Comparison of ENCODE assay signal across 1 cellular context in the genomic region with DNA sequence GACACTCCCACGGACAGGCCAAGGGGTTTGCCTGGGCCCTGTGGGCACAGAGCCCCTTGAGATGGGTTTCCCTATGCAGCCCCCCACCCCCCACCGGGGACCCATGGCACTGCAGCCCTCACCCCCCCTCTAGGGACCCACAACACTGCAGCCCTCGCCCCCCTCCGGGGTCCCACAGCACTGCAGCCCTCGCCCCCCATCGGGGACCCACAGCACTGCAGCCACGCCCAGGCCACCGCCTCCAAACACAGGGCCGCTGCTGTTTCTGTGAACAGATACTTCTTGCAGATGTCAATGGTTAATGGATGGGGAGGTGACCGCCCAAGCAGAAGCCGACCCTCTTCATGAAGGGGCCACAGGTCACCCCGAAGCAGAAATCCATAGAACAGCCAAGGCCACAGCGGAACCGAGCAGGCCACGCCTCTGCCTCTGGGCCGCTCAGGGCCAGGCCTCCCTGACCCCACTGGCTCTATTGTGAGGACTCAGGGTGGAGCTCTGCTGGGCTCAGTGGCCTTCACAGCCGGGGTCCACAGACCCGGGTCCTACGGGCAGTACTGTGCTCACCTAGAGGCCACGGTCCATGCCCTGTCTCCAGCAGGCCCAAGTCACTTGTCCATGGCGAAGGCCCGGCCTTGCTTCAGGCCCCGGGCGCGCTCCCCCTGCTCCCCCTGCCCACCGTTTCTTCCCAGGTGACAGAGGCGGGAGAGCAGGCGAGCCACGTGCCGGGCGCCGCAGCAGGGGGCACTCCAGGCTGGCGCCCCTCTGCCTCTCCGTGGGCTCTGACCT.
TF ChIP-seq lines count a peak whose summit lies in the region.

No MANE protein-coding gene starts in this region.

TF ChIP-seq in HCT116, 20 proteins besides CTCF, POLR2A, EP300 and RAD21 (continued from another document):
- TF ChIP-seq ELF1 (IDR thresholded peaks at IDR 0.05; ENCODE audit: borderline replicate concordance, low read depth) (no peak), YY1 (IDR thresholded peaks at IDR 0.05; ENCODE audit: extremely low read depth, insufficient replicate concordance, low read depth, low read length) (no peak), ZFX (IDR thresholded peaks at IDR 0.05) (no peak), CBX3 (IDR thresholded peaks at IDR 0.05; ENCODE audit: low read depth) (no peak), TCF7L2 (IDR thresholded peaks at IDR 0.05; ENCODE audit: borderline replicate concordance, extremely low read depth, insufficient read depth, insufficient read length) (no peak)
- TF ChIP-seq, protein P1, sequence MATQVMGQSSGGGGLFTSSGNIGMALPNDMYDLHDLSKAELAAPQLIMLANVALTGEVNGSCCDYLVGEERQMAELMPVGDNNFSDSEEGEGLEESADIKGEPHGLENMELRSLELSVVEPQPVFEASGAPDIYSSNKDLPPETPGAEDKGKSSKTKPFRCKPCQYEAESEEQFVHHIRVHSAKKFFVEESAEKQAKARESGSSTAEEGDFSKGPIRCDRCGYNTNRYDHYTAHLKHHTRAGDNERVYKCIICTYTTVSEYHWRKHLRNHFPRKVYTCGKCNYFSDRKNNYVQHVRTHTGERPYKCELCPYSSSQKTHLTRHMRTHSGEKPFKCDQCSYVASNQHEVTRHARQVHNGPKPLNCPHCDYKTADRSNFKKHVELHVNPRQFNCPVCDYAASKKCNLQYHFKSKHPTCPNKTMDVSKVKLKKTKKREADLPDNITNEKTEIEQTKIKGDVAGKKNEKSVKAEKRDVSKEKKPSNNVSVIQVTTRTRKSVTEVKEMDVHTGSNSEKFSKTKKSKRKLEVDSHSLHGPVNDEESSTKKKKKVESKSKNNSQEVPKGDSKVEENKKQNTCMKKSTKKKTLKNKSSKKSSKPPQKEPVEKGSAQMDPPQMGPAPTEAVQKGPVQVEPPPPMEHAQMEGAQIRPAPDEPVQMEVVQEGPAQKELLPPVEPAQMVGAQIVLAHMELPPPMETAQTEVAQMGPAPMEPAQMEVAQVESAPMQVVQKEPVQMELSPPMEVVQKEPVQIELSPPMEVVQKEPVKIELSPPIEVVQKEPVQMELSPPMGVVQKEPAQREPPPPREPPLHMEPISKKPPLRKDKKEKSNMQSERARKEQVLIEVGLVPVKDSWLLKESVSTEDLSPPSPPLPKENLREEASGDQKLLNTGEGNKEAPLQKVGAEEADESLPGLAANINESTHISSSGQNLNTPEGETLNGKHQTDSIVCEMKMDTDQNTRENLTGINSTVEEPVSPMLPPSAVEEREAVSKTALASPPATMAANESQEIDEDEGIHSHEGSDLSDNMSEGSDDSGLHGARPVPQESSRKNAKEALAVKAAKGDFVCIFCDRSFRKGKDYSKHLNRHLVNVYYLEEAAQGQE (IDR thresholded peaks at IDR 0.05; ENCODE audit: low read depth), result no peak
TF ChIP-seq in HCT116: peak in this region for 0.
